Comparison of ENCODE assay signal across 8 cellular contexts in the genomic region with DNA sequence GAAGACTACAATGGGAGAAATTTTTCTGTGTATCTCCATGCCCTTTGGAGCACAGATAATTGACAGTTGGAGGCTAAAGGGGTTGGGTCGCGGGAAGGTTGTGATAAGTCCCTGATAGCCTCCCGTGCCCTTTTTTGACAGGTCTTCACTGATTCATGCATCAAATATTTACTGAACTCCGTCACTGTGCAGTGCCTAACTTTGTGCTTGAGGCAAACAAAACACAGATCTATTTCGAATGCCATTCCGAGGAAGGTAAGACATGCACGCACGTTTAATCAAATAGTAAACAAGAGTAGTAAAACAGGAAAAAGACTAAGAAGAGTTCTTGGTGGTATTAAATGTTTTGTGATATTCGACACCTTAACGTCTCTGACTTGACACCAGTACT.
A peak's percentile ranks its signal among the peaks of the same experiment; 100 is the strongest.
DNase-seq lines count a peak whose midpoint lies in the region; ATAC-seq and TF ChIP-seq lines count a peak whose summit lies in the region.

No MANE protein-coding gene starts in this region.

- H3K9me3 ChIP-seq in effector memory CD4-positive, alpha-beta T cell (ENCODE audit: control insufficient read depth, low read length): no peaks in the 10 kb centered on the region
- no peaks in the 10 kb centered on the region for H3K9me3 ChIP-seq in neuron (ENCODE audit: low read length)

- TF ChIP-seq CTCF in GM06990 (IDR thresholded peaks at IDR 0.05; ENCODE audit: insufficient read depth, low read length, poor library complexity, severe bottlenecking): no peak

- H3K27me3 ChIP-seq in GM06990 (replicated peaks; ENCODE audit: control insufficient read depth, insufficient read depth, low read length): no peaks in the 10 kb centered on the region
- H3K27me3 ChIP-seq in effector memory CD4-positive, alpha-beta T cell (replicated peaks; ENCODE audit: control insufficient read depth, insufficient read depth, low read length, poor library complexity, severe bottlenecking): no peaks in the 10 kb centered on the region
- H3K27me3 ChIP-seq in neuron (ENCODE audit: insufficient read depth, low read length): no peaks in the 10 kb centered on the region

- H3K36me3 ChIP-seq in GM06990 (ENCODE audit: control insufficient read depth, insufficient read depth, low read length): peaks cover 2% of the 10 kb centered on the region
- no peaks in the 10 kb centered on the region for H3K36me3 ChIP-seq in effector memory CD4-positive, alpha-beta T cell (ENCODE audit: control insufficient read depth, insufficient read depth, low read length)
- peaks cover 11% of the 10 kb centered on the region for H3K36me3 ChIP-seq in neuron (ENCODE audit: insufficient read depth, low read length)

- DNase-seq in GM06990 (ENCODE audit: extremely low read depth, insufficient read length) (no peak), NCI-H774 (lab: John Stamatoyannopoulos, UW) (peak; percentile 34)
- no peak for DNase-seq in effector memory CD4-positive, alpha-beta T cell

- ATAC-seq in HG03469 (IDR thresholded peaks at IDR 0.05; ENCODE audit: unreplicated experiment): no peak
- no peak for ATAC-seq in HG03571 (IDR thresholded peaks at IDR 0.05; ENCODE audit: unreplicated experiment)
- ATAC-seq in HG02588 (IDR thresholded peaks at IDR 0.05; ENCODE audit: unreplicated experiment): no peak
- ATAC-seq in HG03378 (IDR thresholded peaks at IDR 0.05; ENCODE audit: unreplicated experiment): no peak

- H3K4me3 ChIP-seq in GM06990 (replicated peaks; ENCODE audit: low read depth, low read length) (peak overlapping the region; percentile 100), neuron (ENCODE audit: low read length) (peak overlapping the region; percentile 87)
- peak overlapping the region; percentile 90 for H3K4me3 ChIP-seq in effector memory CD4-positive, alpha-beta T cell (ENCODE audit: insufficient read depth, low read depth, low read length, poor library complexity, severe bottlenecking)

- H2AFZ ChIP-seq in neuron (ENCODE audit: low read depth, low read length): peak overlapping the region; percentile 42

- H3K27ac ChIP-seq in effector memory CD4-positive, alpha-beta T cell (ENCODE audit: insufficient read depth, low read length, poor library complexity, severe bottlenecking): peak overlapping the region; percentile 83

- peaks cover 12% of the 10 kb centered on the region for H3K4me1 ChIP-seq in effector memory CD4-positive, alpha-beta T cell (ENCODE audit: control insufficient read depth, insufficient read depth, low read length, poor library complexity, severe bottlenecking)
- H3K4me1 ChIP-seq in neuron (ENCODE audit: insufficient read depth, low read length): peaks cover 17% of the 10 kb centered on the region
